8 cellular contexts compared by ENCODE assay signal in genomic region chr5:87243161-87243877, GRCh38. TPM values are rescaled to one million over a fixed set of nuclear protein-coding genes. Genes with fewer than 3 reads are reported as not detected.
DNase-seq lines count a peak whose midpoint lies in the region; ATAC-seq and TF ChIP-seq lines count a peak whose summit lies in the region.
"Had no signal": no experiment of that assay in that cellular context is flagged by ENCODE, and none has a peak within 500 bp of the region (broad histone marks: within the 10 kb centered on the region; RNA-seq: fewer than 3 reads in every experiment).

No MANE protein-coding gene starts in this region.

- H3K9me3 ChIP-seq in skeletal muscle tissue (ENCODE audit: control insufficient read depth in 3 of 3, low read length in 3 of 3), result no peaks in the 10 kb centered on the region

- H3K27me3 ChIP-seq in skeletal muscle tissue (ENCODE audit: control insufficient read depth in 3 of 3, insufficient read depth in 3 of 3, low read length in 3 of 3), result no peaks in the 10 kb centered on the region
- H3K27me3 ChIP-seq in GM23338 (ENCODE audit: insufficient read depth), result no peaks in the 10 kb centered on the region

- no peaks in the 10 kb centered on the region for H4K20me1 ChIP-seq in GM23338 (replicated peaks; ENCODE audit: insufficient read depth)

- H3K27me3 Mint-ChIP-seq in GM23338 (ENCODE audit: insufficient read depth, low read depth, poor library complexity), result no peaks in the 10 kb centered on the region
- H3K27me3 Mint-ChIP-seq in activated CD8-positive, alpha-beta T cell treated with anti-CD3 and anti-CD28 coated beads, Interleukin-2, amount 10 ng/mL, durations not matched to agents 7 days and 5 days (ENCODE audit: low read depth), result no peaks in the 10 kb centered on the region

- no peak overlapping the region for H2AFZ ChIP-seq in GM23338

- no peak overlapping the region for H3K4me2 ChIP-seq in GM23338

- H3K79me2 ChIP-seq in GM23338 (replicated peaks; ENCODE audit: insufficient read depth), result no peaks in the 10 kb centered on the region

- H3K4me1 Mint-ChIP-seq in GM23338, result no peaks in the 10 kb centered on the region
- peaks cover 2% of the 10 kb centered on the region for H3K4me1 Mint-ChIP-seq in activated CD8-positive, alpha-beta T cell treated with anti-CD3 and anti-CD28 coated beads, Interleukin-2, amount 10 ng/mL, durations not matched to agents 7 days and 5 days (ENCODE audit: low read depth)

- H3K4me3 Mint-ChIP-seq in GM23338, result no peak overlapping the region
- no peak overlapping the region for H3K4me3 Mint-ChIP-seq in activated CD8-positive, alpha-beta T cell treated with anti-CD3 and anti-CD28 coated beads, Interleukin-2, amount 10 ng/mL, durations not matched to agents 7 days and 5 days

- CTCF ChIA-PET in activated CD8-positive, alpha-beta T cell treated with anti-CD3 and anti-CD28 coated beads, Interleukin-2, amount 10 ng/mL, durations not matched to agents 7 days and 5 days (lab: Charles Lee), result no interaction called here

- H3F3A ChIP-seq in GM23338 (replicated peaks; ENCODE audit: low read depth), result no peaks in the 10 kb centered on the region

- H3K27ac Mint-ChIP-seq in GM23338, result no peak overlapping the region
- H3K27ac Mint-ChIP-seq in activated CD8-positive, alpha-beta T cell treated with anti-CD3 and anti-CD28 coated beads, Interleukin-2, amount 10 ng/mL, durations not matched to agents 7 days and 5 days, result no peak overlapping the region

- ATAC-seq in GM18907 (IDR thresholded peaks at IDR 0.05; ENCODE audit: unreplicated experiment), result peak; percentile 53
- no peak for ATAC-seq in GM23338
- no peak for ATAC-seq in activated CD8-positive, alpha-beta T cell treated with anti-CD3 and anti-CD28 coated beads, Interleukin-2, amount 10 ng/mL, durations not matched to agents 7 days and 5 days
- ATAC-seq: left lobe of liver had no signal

- H3K4me1 ChIP-seq in skeletal muscle tissue (ENCODE audit: control insufficient read depth in 3 of 3, insufficient read depth in 3 of 3, low read length in 3 of 3) (no peaks in the 10 kb centered on the region), GM23338 (ENCODE audit: insufficient read depth) (no peaks in the 10 kb centered on the region)

- no peaks in the 10 kb centered on the region for H3K36me3 Mint-ChIP-seq in GM23338 (ENCODE audit: low read depth)
- H3K36me3 Mint-ChIP-seq in activated CD8-positive, alpha-beta T cell treated with anti-CD3 and anti-CD28 coated beads, Interleukin-2, amount 10 ng/mL, durations not matched to agents 7 days and 5 days (ENCODE audit: low read depth), result no peaks in the 10 kb centered on the region

- peak overlapping the region; percentile 20 for H3K27ac ChIP-seq in skeletal muscle tissue (ENCODE audit: low read depth, low read length)
- no peak overlapping the region for H3K27ac ChIP-seq in GM23338 (ENCODE audit: low read depth)

- H3K4me3 ChIP-seq in fibroblast of the aortic adventitia (ENCODE audit: low read depth, low read length), result no peak overlapping the region
- H3K4me3 ChIP-seq in skeletal muscle tissue (ENCODE audit: low read length in 3 of 3), result no peak overlapping the region
- H3K4me3 ChIP-seq in GM23338, result no peak overlapping the region

- no peak overlapping the region for H3K9ac ChIP-seq in skeletal muscle tissue (ENCODE audit: low read depth in 1 of 3, low read length in 3 of 3)

- no peaks in the 10 kb centered on the region for H3K9me2 ChIP-seq in GM23338 (ENCODE audit: insufficient read depth)

- no peaks in the 10 kb centered on the region for H3K36me3 ChIP-seq in skeletal muscle tissue (ENCODE audit: control insufficient read depth in 3 of 3, insufficient read depth in 3 of 3, low read length in 3 of 3)
- H3K36me3 ChIP-seq in GM23338 (ENCODE audit: insufficient read depth), result no peaks in the 10 kb centered on the region

- no peaks in the 10 kb centered on the region for H3K9me3 Mint-ChIP-seq in GM23338
- no peaks in the 10 kb centered on the region for H3K9me3 Mint-ChIP-seq in activated CD8-positive, alpha-beta T cell treated with anti-CD3 and anti-CD28 coated beads, Interleukin-2, amount 10 ng/mL, durations not matched to agents 7 days and 5 days (ENCODE audit: insufficient read depth)

- POLR2A ChIA-PET in activated CD8-positive, alpha-beta T cell treated with anti-CD3 and anti-CD28 coated beads, Interleukin-2, amount 10 ng/mL, durations not matched to agents 7 days and 5 days (lab: Charles Lee), result interaction anchor here (0.7 kb wide), 1 partner anchor 23 kb away, joined by 4 read pairs; no protein-coding TSS in a partner anchor

- TF ChIP-seq CTCF in fibroblast of the aortic adventitia (IDR thresholded peaks at IDR 0.05; ENCODE audit: insufficient read depth, low read length), result no peak
- TF ChIP-seq CTCF in GM23338 (conservative IDR thresholded peaks at IDR 0.05; ENCODE audit: low read depth in 2 of 2), result no peak

- peak; percentile 70 for DNase-seq in RPMI7951 (ENCODE audit: low read depth)
- DNase-seq in fibroblast of the aortic adventitia (ENCODE audit: low read depth), result peak; percentile 75
- no peak for DNase-seq in GM23338 (ENCODE audit: low spot score)
- DNase-seq in activated CD8-positive, alpha-beta T cell treated with anti-CD3 and anti-CD28 coated beads, Interleukin-2, amount 10 ng/mL, durations not matched to agents 7 days and 5 days, result no peak
- DNase-seq in T-helper 9 cell, result no peak

TF ChIP-seq in GM23338, 12 proteins besides CTCF, POLR2A, EP300 and RAD21:
- TF ChIP-seq STAT1 (IDR thresholded peaks at IDR 0.05; ENCODE audit: unreplicated experiment), result no peak
- no peak for TF ChIP-seq NANOG (IDR thresholded peaks at IDR 0.05; ENCODE audit: borderline replicate concordance)
- TF ChIP-seq CREB1 (CRISPR knock-in tag; IDR thresholded peaks at IDR 0.05; ENCODE audit: low read depth), result no peak
- no peak for TF ChIP-seq ZNF331 (CRISPR knock-in tag; IDR thresholded peaks at IDR 0.05; ENCODE audit: low read depth)
- TF ChIP-seq JUNB (IDR thresholded peaks at IDR 0.05; ENCODE audit: unreplicated experiment), result no peak
TF ChIP-seq in GM23338: peak in this region for 0.

RNA-seq across cellular contexts. Expression of gene RASA1, which starts 24.4 kb away (rescaled TPM):
- 35.6 and 44.6 TPM in 2 replicates for total RNA-seq in RPMI7951 (2014; rRNA removed; shearing (Covaris generic))
- 31.0 and 46.2 TPM in 2 replicates for total RNA-seq in fibroblast of the aortic adventitia (ENCODE audit: low replicate concordance)
- 17.7 TPM for total RNA-seq in skeletal muscle tissue
- 32.3 and 35.0 TPM in 2 replicates for total RNA-seq in GM23338 (2014; rRNA removed; shearing (Covaris generic))
- polyA plus RNA-seq in GM23338 (2016; fragmentation: Nextera tagmentation; extraction: Ambion mirVana), result 7.1 and 9.3 TPM in 2 replicates
- 10 to 100 TPM; 12.9 to 14.8 TPM for total RNA-seq in activated CD8-positive, alpha-beta T cell treated with anti-CD3 and anti-CD28 coated beads, Interleukin-2, amount 10 ng/mL, durations not matched to agents 7 days and 5 days

Comparison
In these comparisons a context has a peak if more than half of its experiments do, and no peak if none do; other contexts are left out.
1. DNase-seq: peak in RPMI7951 (single experiment) and fibroblast of the aortic adventitia (single experiment); none in GM23338 (single experiment), activated CD8-positive, alpha-beta T cell treated with anti-CD3 and anti-CD28 coated beads, Interleukin-2, amount 10 ng/mL, durations not matched to agents 7 days and 5 days (single experiment) and T-helper 9 cell (single experiment).